ENCODE assay signal across 1 cellular context in genomic region chr1:207902566-207902965, GRCh38.
TF ChIP-seq lines count a peak whose summit lies in the region.

No MANE protein-coding gene starts in this region.

TF ChIP-seq in HEK293, 187 proteins besides CTCF, POLR2A, EP300 and RAD21 (continued from another document):
- TF ChIP-seq YY2 (tag by site-specific recombination; IDR thresholded peaks at IDR 0.05): no peak
- no peak for TF ChIP-seq ZNF157 (tag by site-specific recombination; IDR thresholded peaks at IDR 0.05)
- no peak for TF ChIP-seq REPIN1 (tag by site-specific recombination; IDR thresholded peaks at IDR 0.05; ENCODE audit: low read depth)
- TF ChIP-seq ZNF561 (tag by site-specific recombination; IDR thresholded peaks at IDR 0.05; ENCODE audit: borderline replicate concordance): no peak
- TF ChIP-seq SETDB1 (IDR thresholded peaks at IDR 0.05; ENCODE audit: insufficient read length, low read length): no peak
- TF ChIP-seq ZNF391 (tag by site-specific recombination; IDR thresholded peaks at IDR 0.05; ENCODE audit: borderline replicate concordance, low read depth): no peak
- TF ChIP-seq ZNF114 (tag by site-specific recombination; IDR thresholded peaks at IDR 0.05): no peak
- no peak for TF ChIP-seq ZNF692 (tag by site-specific recombination; IDR thresholded peaks at IDR 0.05)
